31 cellular contexts compared by ENCODE assay signal in the genomic region with DNA sequence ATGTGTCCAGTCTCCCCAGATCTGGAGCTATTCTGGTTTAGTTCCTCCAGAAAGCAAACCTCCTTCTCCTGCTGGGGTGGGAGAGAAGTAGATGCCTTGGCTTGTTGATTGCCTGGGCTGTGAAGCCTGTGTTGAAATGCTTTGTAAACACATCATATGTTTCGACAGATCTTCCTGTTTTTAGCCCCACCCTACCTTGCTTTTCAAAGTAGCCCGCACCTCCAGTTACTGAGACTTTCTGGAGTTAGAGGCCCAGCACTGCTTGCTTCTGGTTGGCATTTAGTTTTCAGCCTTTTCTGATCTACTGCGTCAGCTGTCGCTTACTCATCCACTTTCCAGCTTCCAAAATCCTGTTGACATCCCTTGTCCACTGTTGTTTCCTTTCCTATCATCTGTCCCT. TPM values are rescaled to one million over a fixed set of nuclear protein-coding genes. Genes with fewer than 3 reads are reported as not detected.
DNase-seq lines count a peak whose midpoint lies in the region; ATAC-seq, FAIRE-seq and TF ChIP-seq lines count a peak whose summit lies in the region.
"Had no signal": no experiment of that assay in that cellular context is flagged by ENCODE, and none has a peak within 500 bp of the region (broad histone marks: within the 10 kb centered on the region; RNA-seq: fewer than 3 reads in every experiment).

No MANE protein-coding gene starts in this region.

- H3K27me3 Mint-ChIP-seq in MCF 10A (ENCODE audit: insufficient read depth, unreplicated experiment) (peaks cover 23% of the 10 kb centered on the region), immature natural killer cell (ENCODE audit: low read depth in 3 of 3) (peaks cover 3 to 22% (median 6%) of the 10 kb centered on the region in 3 donors)

- no peaks in the 10 kb centered on the region for H3K9me3 ChIP-seq in breast epithelium
- H3K9me3 ChIP-seq in mononuclear cell (ENCODE audit: low read depth, low read length): no peaks in the 10 kb centered on the region
- H3K9me3 ChIP-seq: body of pancreas, suprapubic skin had no signal

- ATAC-seq in GM18520 (IDR thresholded peaks at IDR 0.05; ENCODE audit: unreplicated experiment): no peak
- ATAC-seq: activated naive CD8-positive, alpha-beta T cell treated with anti-CD3 and anti-CD28 coated beads, Interleukin-2, amount 50 U/mL, for 24 hours; body of pancreas; effector memory CD8-positive, alpha-beta T cell; HCT116; stimulated activated effector memory CD8-positive, alpha-beta T cell treated with anti-CD3 and anti-CD28 coated beads, Interleukin-12 subunit alpha, Interleukin-12 subunit beta, amount 100 ng/mL, for 72 hours had no signal

- H3K4me3 Mint-ChIP-seq in MCF 10A (ENCODE audit: unreplicated experiment) (no peak overlapping the region), immature natural killer cell (no peak overlapping the region)
- H3K4me3 Mint-ChIP-seq: activated CD4-positive, alpha-beta memory T cell treated with anti-CD3 and anti-CD28 coated beads for 36 hours; activated naive CD8-positive, alpha-beta T cell treated with anti-CD3 and anti-CD28 coated beads, Interleukin-2, amount 50 U/mL, for 24 hours; effector memory CD8-positive, alpha-beta T cell; nephron progenitor cell; stimulated activated effector memory CD8-positive, alpha-beta T cell treated with anti-CD3 and anti-CD28 coated beads, Interleukin-12 subunit alpha, Interleukin-12 subunit beta, amount 100 ng/mL, for 72 hours had no signal

- H3K36me3 Mint-ChIP-seq in MCF 10A (ENCODE audit: insufficient read depth, unreplicated experiment) (no peaks in the 10 kb centered on the region), immature natural killer cell (no peaks in the 10 kb centered on the region)
- H3K36me3 Mint-ChIP-seq: activated CD4-positive, alpha-beta memory T cell treated with anti-CD3 and anti-CD28 coated beads for 36 hours; stimulated activated effector memory CD8-positive, alpha-beta T cell treated with anti-CD3 and anti-CD28 coated beads, Interleukin-12 subunit alpha, Interleukin-12 subunit beta, amount 100 ng/mL, for 72 hours had no signal

- FAIRE-seq in bronchial epithelial cell (lab: Jason Lieb, UNC): peak; percentile 83
- FAIRE-seq: GM12892 had no signal

- no peak overlapping the region for H3K27ac ChIP-seq in breast epithelium
- H3K27ac ChIP-seq: 22Rv1, body of pancreas had no signal

- H3K27ac Mint-ChIP-seq in MCF 10A (ENCODE audit: low read depth, unreplicated experiment) (no peak overlapping the region), immature natural killer cell (no peak overlapping the region)
- H3K27ac Mint-ChIP-seq: activated CD4-positive, alpha-beta memory T cell treated with anti-CD3 and anti-CD28 coated beads for 36 hours; activated naive CD8-positive, alpha-beta T cell treated with anti-CD3 and anti-CD28 coated beads, Interleukin-2, amount 50 U/mL, for 24 hours; effector memory CD8-positive, alpha-beta T cell; nephron progenitor cell; stimulated activated effector memory CD8-positive, alpha-beta T cell treated with anti-CD3 and anti-CD28 coated beads, Interleukin-12 subunit alpha, Interleukin-12 subunit beta, amount 100 ng/mL, for 72 hours had no signal

- H3K4me3 ChIP-seq in breast epithelium (no peak overlapping the region), bronchial epithelial cell (ENCODE audit: low read depth, low read length) (no peak overlapping the region), mononuclear cell (ENCODE audit: low read length) (peak overlapping the region; percentile 10)
- H3K4me3 ChIP-seq: body of pancreas, suprapubic skin had no signal

- no TSS peak for BruUV-seq in MCF 10A (replicated peaks; lab: Mats Ljungman, UMichigan)

- H3K4me1 ChIP-seq in breast epithelium: peaks cover 0 to 6% of the 10 kb centered on the region in 2 donors
- peaks cover 56% of the 10 kb centered on the region for H3K4me1 ChIP-seq in mononuclear cell (ENCODE audit: insufficient read depth, low read length)

- no peaks in the 10 kb centered on the region for H3K27me3 ChIP-seq in breast epithelium
- H3K27me3 ChIP-seq in bronchial epithelial cell (ENCODE audit: control insufficient read depth, insufficient read depth, low read length): no peaks in the 10 kb centered on the region
- peaks cover 4% of the 10 kb centered on the region for H3K27me3 ChIP-seq in mononuclear cell (ENCODE audit: insufficient read depth, low read length)
- H3K27me3 ChIP-seq: body of pancreas, suprapubic skin had no signal

- peak; percentile 37 for DNase-seq in MCF 10A (ENCODE audit: unreplicated experiment)
- no peak for DNase-seq in breast epithelium (ENCODE audit: low spot score in 2 of 2)
- peak; percentile 63 for DNase-seq in bronchial epithelial cell (ENCODE audit: low read depth)
- DNase-seq in immature natural killer cell: no peak
- no peak for DNase-seq in HuH-7.5 (ENCODE audit: low spot score)
- DNase-seq in AG08395 (ENCODE audit: low spot score): no peak
- DNase-seq: activated CD4-positive, alpha-beta memory T cell treated with anti-CD3 and anti-CD28 coated beads for 36 hours; activated CD4-positive, CD25-positive, alpha-beta regulatory T cell; activated effector memory CD4-positive, alpha-beta T cell treated with Interleukin-2 at 50 U/mL for 16 hours; activated naive CD8-positive, alpha-beta T cell treated with anti-CD3 and anti-CD28 coated beads, Interleukin-2, amount 50 U/mL, for 24 hours; COR-L47; DND-41; effector memory CD8-positive, alpha-beta T cell; glutamatergic neuron; NCI-H1417; NCI-H510A treated with DMSO at 0.1 percent for 48 hours; nephron progenitor cell; posterior cingulate gyrus; stimulated activated CD4-positive, alpha-beta T cell treated with anti-CD3 and anti-CD28 coated beads, Interleukin-1b, Interleukin-23, amount 100 ng/mL, for 48 hours; T1000 had no signal

- TF ChIP-seq POLR2A in breast epithelium (IDR thresholded peaks at IDR 0.05): no peak

- TF ChIP-seq CTCF in MCF 10A (IDR thresholded peaks at IDR 0.05; ENCODE audit: unreplicated experiment) (no peak), breast epithelium (IDR thresholded peaks at IDR 0.05) (no peak), bronchial epithelial cell (IDR thresholded peaks at IDR 0.05; ENCODE audit: insufficient read depth, low read length, severe bottlenecking) (no peak)

- H3K36me3 ChIP-seq in breast epithelium (no peaks in the 10 kb centered on the region), bronchial epithelial cell (ENCODE audit: control insufficient read depth, insufficient read depth, low read length) (no peaks in the 10 kb centered on the region)
- H3K36me3 ChIP-seq: suprapubic skin had no signal

- H3K9me3 Mint-ChIP-seq in MCF 10A (ENCODE audit: unreplicated experiment) (no peaks in the 10 kb centered on the region), immature natural killer cell (no peaks in the 10 kb centered on the region)
- H3K9me3 Mint-ChIP-seq: activated CD4-positive, alpha-beta memory T cell treated with anti-CD3 and anti-CD28 coated beads for 36 hours; activated naive CD8-positive, alpha-beta T cell treated with anti-CD3 and anti-CD28 coated beads, Interleukin-2, amount 50 U/mL, for 24 hours; effector memory CD8-positive, alpha-beta T cell; nephron progenitor cell; stimulated activated effector memory CD8-positive, alpha-beta T cell treated with anti-CD3 and anti-CD28 coated beads, Interleukin-12 subunit alpha, Interleukin-12 subunit beta, amount 100 ng/mL, for 72 hours had no signal

- H3K4me1 Mint-ChIP-seq in MCF 10A (ENCODE audit: insufficient read depth, unreplicated experiment) (peaks cover 4% of the 10 kb centered on the region), immature natural killer cell (no peaks in the 10 kb centered on the region)
- H3K4me1 Mint-ChIP-seq: nephron progenitor cell had no signal

- intact Hi-C loops in MCF 10A (cut with micrococcal nuclease) (no loop called here), breast epithelium (cut with DNase I; ENCODE audit: low total_unique reads) (no loop called here)

- CTCF ChIA-PET in MCF 10A (lab: Yijun Ruan, JAX): interaction anchor here (0.7 kb wide), 1 partner anchor 19 kb away, joined by 4 read pairs; no protein-coding TSS in a partner anchor

- POLR2A ChIA-PET in MCF 10A (lab: Yijun Ruan, JAX): interaction anchor here (0.5 to 1.3 kb wide), 3 partner anchors 18 to 385 kb away, joined by 3 to 5 read pairs (median 4); a partner anchor contains a TSS

RNA-seq across cellular contexts. Expression of a gene that starts 17.9 kb away (rescaled TPM):
- total RNA-seq in MCF 10A (2022) (95.3 and 112 TPM in 2 replicates), breast epithelium (10 to 100 TPM; 51.1 to 80.6 (median 61.4) TPM), bronchial epithelial cell (47.1 and 52.6 TPM in 2 replicates), mononuclear cell (156 TPM)
- polyA plus RNA-seq in immature natural killer cell: 10 to 100 TPM; 37.2 to 75.0 (median 54.4) TPM

RNA-seq across cellular contexts. Expression of a gene that starts 20.2 kb away (rescaled TPM):
- total RNA-seq in MCF 10A (2022) (not detected in 2 replicates), breast epithelium (not detected), bronchial epithelial cell (under 0.01 and 0.38 TPM in 2 replicates), mononuclear cell (0.73 TPM)
- under 1 TPM in 1 of 3 donors, not detected in 2; 0.13 TPM for polyA plus RNA-seq in immature natural killer cell
- total RNA-seq: activated CD4-positive, alpha-beta memory T cell treated with anti-CD3 and anti-CD28 coated beads for 36 hours; body of pancreas; HT-29; mesenteric fat pad; RPMI7951 had no signal

RNA-seq across cellular contexts. Expression of a gene that starts 34.8 kb away (rescaled TPM):
- total RNA-seq in MCF 10A (2022) (3,179 and 3,524 TPM in 2 replicates), breast epithelium (1,000 to 10,000 TPM; 3,666 to 5,219 (median 4,419) TPM), bronchial epithelial cell (6,352 and 10,136 TPM in 2 replicates), mononuclear cell (6,688 TPM)
- 1,000 to 10,000 TPM in 1 of 3 donors, 100 to 1,000 TPM in 2; 683 to 1,109 (median 864) TPM for polyA plus RNA-seq in immature natural killer cell

Comparison
In these comparisons a context has a peak if more than half of its experiments do, and no peak if none do; other contexts are left out.
1. DNase-seq: peak in MCF 10A (single experiment) and bronchial epithelial cell (single experiment); none in breast epithelium (0 of 2), immature natural killer cell (0 of 3), HuH-7.5 (single experiment) and AG08395 (single experiment).